9 cellular contexts compared by ENCODE assay signal in the genomic region with DNA sequence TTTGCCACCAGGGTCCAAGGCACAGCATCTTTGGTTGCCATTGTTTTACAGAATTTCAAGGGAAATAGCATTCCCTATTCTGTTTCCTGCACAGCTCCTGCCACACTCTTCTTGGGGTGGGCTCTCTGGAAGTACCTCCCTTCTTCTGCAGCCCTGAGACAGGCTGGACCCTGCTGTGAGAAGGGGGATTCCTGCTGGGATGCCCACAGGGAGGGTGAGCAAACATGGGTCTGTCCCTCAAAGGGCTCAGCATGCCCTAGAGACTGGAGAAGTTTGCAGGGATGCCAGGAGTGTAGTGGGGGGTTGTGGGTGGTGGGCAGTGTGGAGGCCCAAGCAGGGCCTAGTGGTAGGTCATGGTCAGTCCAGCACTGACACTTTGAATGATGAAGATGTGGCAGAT.
"Had no signal": no experiment of that assay in that cellular context is flagged by ENCODE, and none has a peak within 500 bp of the region (broad histone marks: within the 10 kb centered on the region; RNA-seq: fewer than 3 reads in every experiment).

No MANE protein-coding gene starts in this region.

- FAIRE-seq: H54, HepG2 had no signal

- H3K4me2 ChIP-seq: KMS-11 had no signal

- H3K4me3 Mint-ChIP-seq: IgD-negative memory B cell had no signal

- H3K4me3 ChIP-seq: GM23248, HAP-1 had no signal

- H3K4me1 Mint-ChIP-seq: IgD-negative memory B cell had no signal

- DNase-seq: GM23248, GOT3, KBM-7 had no signal

- H3K27ac ChIP-seq: GM23248, HL-60, KMS-11 had no signal

- H3K9me3 ChIP-seq: HAP-1 had no signal

- H3K9ac ChIP-seq: GM23248, KMS-11 had no signal

- H3K36me3 ChIP-seq: HAP-1 had no signal

- H3K36me3 Mint-ChIP-seq: IgD-negative memory B cell had no signal

- H3K9me3 Mint-ChIP-seq: IgD-negative memory B cell had no signal

- H2AFZ ChIP-seq: GM23248 had no signal

- H3K4me1 ChIP-seq: HAP-1 had no signal
